ENCODE assay signal across 8 cellular contexts in the genomic region with DNA sequence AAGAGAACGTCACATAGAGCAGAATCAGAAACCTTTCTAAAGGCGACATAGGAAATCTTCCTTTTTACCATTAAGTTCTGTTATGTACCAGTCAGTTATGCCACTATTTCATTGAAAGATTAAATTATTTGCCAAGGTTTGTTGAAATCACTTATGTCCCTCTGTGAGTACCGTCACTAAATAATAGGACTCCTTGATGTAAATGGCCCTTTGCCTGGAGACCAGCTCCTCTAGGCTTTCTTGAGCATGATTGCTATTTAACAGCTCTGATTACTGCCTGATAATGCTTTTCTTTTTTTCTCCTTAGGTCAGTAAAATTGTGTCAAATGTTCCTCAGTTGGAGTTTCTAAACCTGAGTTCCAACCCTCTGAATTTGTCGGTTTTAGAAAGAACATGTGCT.
"Had no signal": no experiment of that assay in that cellular context is flagged by ENCODE, and none has a peak within 500 bp of the region (broad histone marks: within the 10 kb centered on the region; RNA-seq: fewer than 3 reads in every experiment).

No MANE protein-coding gene starts in this region.

- FAIRE-seq: H54, HepG2 had no signal

- ATAC-seq: HepG2 had no signal

- H3K4me3 ChIP-seq: GM23248 had no signal

- H3K27ac ChIP-seq: GM23248, KMS-11 had no signal

- DNase-seq: GM23248, GOT3, H9, HCEC 1CT, KBM-7 had no signal
